ENCODE assay signal across 1 cellular context in genomic region chr17:7931709-7932482, GRCh38.
TF ChIP-seq lines count a peak whose summit lies in the region.

TSS of gene CNTROB (plus strand) at chr17:7932206. CDS start at chr17:7933080, 874 bp downstream.
TSS of gene TRAPPC1 (minus strand) at chr17:7931946. CDS start at chr17:7931829, 117 bp downstream.

TF ChIP-seq in K562, 482 proteins besides CTCF, POLR2A, EP300 and RAD21 (continued from another document and continues in another):
- no peak for TF ChIP-seq HMGXB4 (CRISPR knock-in tag; IDR thresholded peaks at IDR 0.05)
- no peak for TF ChIP-seq ZSCAN32 (CRISPR knock-in tag; IDR thresholded peaks at IDR 0.05)
- TF ChIP-seq L3MBTL2 (IDR thresholded peaks at IDR 0.05) = peak; percentile 49; the same call in 1 of the 2 replicates
- no peak for TF ChIP-seq TCFL5 (CRISPR knock-in tag; conservative IDR thresholded peaks at IDR 0.05)
- no peak for TF ChIP-seq ZNF282 (CRISPR knock-in tag; IDR thresholded peaks at IDR 0.05)
- TF ChIP-seq CAMTA2 (CRISPR knock-in tag; conservative IDR thresholded peaks at IDR 0.05) = no peak
- TF ChIP-seq ZNF347 (CRISPR knock-in tag; IDR thresholded peaks at IDR 0.05; ENCODE audit: low read depth) = no peak
- TF ChIP-seq EGR1 (conservative IDR thresholded peaks at IDR 0.05) = peak; percentile 74
- TF ChIP-seq SUPT5H (IDR thresholded peaks at IDR 0.05) = peak; percentile 91
- no peak for TF ChIP-seq STAT5A (IDR thresholded peaks at IDR 0.05; ENCODE audit: borderline replicate concordance, low read length)
- TF ChIP-seq TEAD1 (CRISPR knock-in tag; IDR thresholded peaks at IDR 0.05) = no peak
- peak; percentile 97 for TF ChIP-seq NBN (IDR thresholded peaks at IDR 0.05; ENCODE audit: low read depth)
- no peak for TF ChIP-seq ESRRA (IDR thresholded peaks at IDR 0.05; ENCODE audit: borderline replicate concordance, low read depth)
- TF ChIP-seq FUS (optimal IDR thresholded peaks at IDR 0.05; ENCODE audit: low read depth, low read length) = no peak
- TF ChIP-seq ETV6 (IDR thresholded peaks at IDR 0.05; ENCODE audit: borderline replicate concordance in 1 of 2, low read depth in 2 of 2, low read length in 1 of 2) = no peak
- no peak for TF ChIP-seq ETV6 (CRISPR knock-in tag; IDR thresholded peaks at IDR 0.05; ENCODE audit: borderline replicate concordance)
- TF ChIP-seq KAT7 (CRISPR knock-in tag; IDR thresholded peaks at IDR 0.05; ENCODE audit: borderline replicate concordance) = no peak
- TF ChIP-seq TFAP4 (CRISPR knock-in tag; IDR thresholded peaks at IDR 0.05; ENCODE audit: borderline replicate concordance) = peak; percentile 78; the same call in 1 of the 2 replicates
- TF ChIP-seq U2AF2 (optimal IDR thresholded peaks at IDR 0.05; ENCODE audit: low read depth, low read length) = no peak
- TF ChIP-seq ZNF134 (CRISPR knock-in tag; conservative IDR thresholded peaks at IDR 0.05) = no peak
- no peak for TF ChIP-seq E2F8 (IDR thresholded peaks at IDR 0.05; ENCODE audit: low read depth, partially characterized antibody)
- no peak for TF ChIP-seq ZNF253 (CRISPR knock-in tag; conservative IDR thresholded peaks at IDR 0.05)
- TF ChIP-seq CGGBP1 (CRISPR knock-in tag; IDR thresholded peaks at IDR 0.05) = no peak
- TF ChIP-seq MCM2 (IDR thresholded peaks at IDR 0.05; ENCODE audit: low read depth) = no peak
- no peak for TF ChIP-seq LCOR (CRISPR knock-in tag; IDR thresholded peaks at IDR 0.05)
- TF ChIP-seq THRB (CRISPR knock-in tag; conservative IDR thresholded peaks at IDR 0.05) = 0 out of 2 replicates have a peak, but pooled peaks have one; percentile 26
- no peak for TF ChIP-seq IRF2 (CRISPR knock-in tag; IDR thresholded peaks at IDR 0.05)
- no peak for TF ChIP-seq TCF7L2 (IDR thresholded peaks at IDR 0.05; ENCODE audit: low read depth, low read length)
- TF ChIP-seq MNT (conservative IDR thresholded peaks at IDR 0.05) = peak; percentile 61 to 83; a peak in 3 of 4 replicates
- peak; percentile 50; the same call in 1 of the 2 replicates for TF ChIP-seq HBP1 (CRISPR knock-in tag; IDR thresholded peaks at IDR 0.05)
- no peak for TF ChIP-seq ZNF586 (CRISPR knock-in tag; conservative IDR thresholded peaks at IDR 0.05)
- no peak for TF ChIP-seq STAG1 (CRISPR knock-in tag; IDR thresholded peaks at IDR 0.05; ENCODE audit: borderline replicate concordance)
- no peak for TF ChIP-seq KLF6 (CRISPR knock-in tag; IDR thresholded peaks at IDR 0.05; ENCODE audit: borderline replicate concordance)
- TF ChIP-seq MBD1 (CRISPR knock-in tag; IDR thresholded peaks at IDR 0.05) = no peak
- no peak for TF ChIP-seq ELF2 (CRISPR knock-in tag; IDR thresholded peaks at IDR 0.05)
- no peak for TF ChIP-seq ESRRB (CRISPR knock-in tag; IDR thresholded peaks at IDR 0.05; ENCODE audit: borderline replicate concordance)
- TF ChIP-seq ZFP36 (IDR thresholded peaks at IDR 0.05; ENCODE audit: low read depth, low read length, partially characterized antibody) = no peak
- TF ChIP-seq HNRNPUL1 (IDR thresholded peaks at IDR 0.05; ENCODE audit: low read length) = no peak
- no peak for TF ChIP-seq KDM4B (IDR thresholded peaks at IDR 0.05; ENCODE audit: borderline replicate concordance in 2 of 2, low read depth in 1 of 2)
- no peak for TF ChIP-seq POLR2H (tag; IDR thresholded peaks at IDR 0.05; ENCODE audit: low read depth)
- peak; percentile 51; the same call in 1 of the 2 replicates for TF ChIP-seq POLR2AphosphoS5 (IDR thresholded peaks at IDR 0.05; ENCODE audit: control insufficient read depth, insufficient read depth, low read depth, low read length)
- no peak for TF ChIP-seq SIRT6 (IDR thresholded peaks at IDR 0.05; ENCODE audit: low read depth, low read length)
- no peak for TF ChIP-seq SREBF1 (IDR thresholded peaks at IDR 0.05; ENCODE audit: borderline replicate concordance, low read depth, low read length)
- peak; percentile 44; the same call in 1 of the 2 replicates for TF ChIP-seq ZBTB7A (IDR thresholded peaks at IDR 0.05; ENCODE audit: borderline replicate concordance, control insufficient read depth, low read depth, low read length)
- no peak for TF ChIP-seq GTF2B (IDR thresholded peaks at IDR 0.05; ENCODE audit: extremely low read depth, insufficient read length)
- TF ChIP-seq ZBTB26 (CRISPR knock-in tag; IDR thresholded peaks at IDR 0.05) = 0 out of 2 replicates have a peak, but pooled peaks have one; percentile 7
- TF ChIP-seq TSC22D4 (tag; IDR thresholded peaks at IDR 0.05) = no peak
- no peak for TF ChIP-seq RBM39 (optimal IDR thresholded peaks at IDR 0.05; ENCODE audit: low read depth, low read length)
- peak; percentile 20; the same call in 1 of the 2 replicates for TF ChIP-seq MAX (CRISPR knock-in tag; IDR thresholded peaks at IDR 0.05)
- TF ChIP-seq ZKSCAN8 (CRISPR knock-in tag; IDR thresholded peaks at IDR 0.05) = no peak
- no peak for TF ChIP-seq TCF3 (CRISPR knock-in tag; IDR thresholded peaks at IDR 0.05)
- TF ChIP-seq ZSCAN29 (IDR thresholded peaks at IDR 0.05) = no peak
- TF ChIP-seq GMEB1 (CRISPR knock-in tag; IDR thresholded peaks at IDR 0.05) = no peak
- TF ChIP-seq NCOA1 (IDR thresholded peaks at IDR 0.05; ENCODE audit: low read depth) = no peak
- TF ChIP-seq WHSC1 (IDR thresholded peaks at IDR 0.05; ENCODE audit: low read length) = no peak
- peak; percentile 81 for TF ChIP-seq RBFOX2 (IDR thresholded peaks at IDR 0.05; ENCODE audit: low read depth, low read length)
- no peak for TF ChIP-seq TEAD2 (tag; IDR thresholded peaks at IDR 0.05)
